In genomic region chr12:3218846-3219632, GRCh38 we compare ENCODE assay signal across 1 cellular context.
TF ChIP-seq lines count a peak whose summit lies in the region.

No MANE protein-coding gene starts in this region.

TF ChIP-seq in GM23338, 12 proteins besides CTCF, POLR2A, EP300 and RAD21:
- TF ChIP-seq ZNF462 (CRISPR knock-in tag; IDR thresholded peaks at IDR 0.05) (no peak), ZNF331 (CRISPR knock-in tag; IDR thresholded peaks at IDR 0.05; ENCODE audit: low read depth) (no peak), NANOG (IDR thresholded peaks at IDR 0.05; ENCODE audit: borderline replicate concordance) (no peak), JUNB (IDR thresholded peaks at IDR 0.05; ENCODE audit: unreplicated experiment) (no peak), CREB1 (CRISPR knock-in tag; IDR thresholded peaks at IDR 0.05; ENCODE audit: low read depth) (no peak), EZH2 (IDR thresholded peaks at IDR 0.05; ENCODE audit: low read depth, unreplicated experiment) (no peak), ZNF114 (CRISPR knock-in tag; IDR thresholded peaks at IDR 0.05) (no peak), EZH2phosphoT487 (IDR thresholded peaks at IDR 0.05; ENCODE audit: unreplicated experiment) (no peak), POLR2AphosphoS5 (IDR thresholded peaks at IDR 0.05; ENCODE audit: low read depth) (no peak), REST (IDR thresholded peaks at IDR 0.05; ENCODE audit: unreplicated experiment) (no peak), ETS1 (IDR thresholded peaks at IDR 0.05) (no peak), STAT1 (IDR thresholded peaks at IDR 0.05; ENCODE audit: unreplicated experiment) (no peak)
